Comparison of ENCODE assay signal across 8 cellular contexts in the genomic region with DNA sequence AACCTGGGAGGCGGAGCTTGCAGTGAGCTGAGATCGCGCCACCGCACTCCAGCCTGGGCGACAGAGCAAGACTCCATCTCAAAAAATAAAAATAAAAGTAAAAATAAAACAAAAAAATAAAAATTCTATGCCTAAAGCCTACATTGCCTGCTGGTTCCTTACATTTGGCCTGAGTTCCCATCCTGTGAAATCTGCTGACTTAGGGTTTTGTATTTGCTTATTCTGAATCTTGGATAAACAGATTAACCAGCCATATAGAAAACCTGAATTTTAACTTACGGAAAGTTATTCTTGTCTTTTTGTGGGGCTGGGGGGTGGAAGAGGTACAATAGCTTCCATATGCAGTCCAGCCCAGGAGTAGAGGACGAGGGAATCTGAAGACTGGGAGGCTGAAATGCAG.
"Had no signal": no experiment of that assay in that cellular context is flagged by ENCODE, and none has a peak within 500 bp of the region (broad histone marks: within the 10 kb centered on the region; RNA-seq: fewer than 3 reads in every experiment).

No MANE protein-coding gene starts in this region.

- H3K4me2 ChIP-seq: KMS-11 had no signal

- H3K4me3 ChIP-seq: GM23248 had no signal

- DNase-seq: GM23248, GOT3, H9, HCEC 1CT, KBM-7 had no signal

- H3K9ac ChIP-seq: GM23248, KMS-11 had no signal

- FAIRE-seq: H54, HTR-8/SVneo had no signal

- H3K27ac ChIP-seq: GM23248, KMS-11 had no signal

- H2AFZ ChIP-seq: GM23248 had no signal
